ENCODE assay signal across 1 cellular context in genomic region chr4:133600008-133600407, GRCh38.
TF ChIP-seq lines count a peak whose summit lies in the region.

No MANE protein-coding gene starts in this region.

TF ChIP-seq in GM23338, 12 proteins besides CTCF, POLR2A, EP300 and RAD21 (continued from another document):
- no peak for TF ChIP-seq STAT1 (IDR thresholded peaks at IDR 0.05; ENCODE audit: unreplicated experiment)
- TF ChIP-seq JUNB (IDR thresholded peaks at IDR 0.05; ENCODE audit: unreplicated experiment), result no peak
- no peak for TF ChIP-seq POLR2AphosphoS5 (IDR thresholded peaks at IDR 0.05; ENCODE audit: low read depth)
